In genomic region chr10:69980672-69981071, GRCh38 we compare ENCODE assay signal across 23 cellular contexts.
DNase-seq lines count a peak whose midpoint lies in the region; ATAC-seq, FAIRE-seq and TF ChIP-seq lines count a peak whose summit lies in the region.
"Had no signal": no experiment of that assay in that cellular context is flagged by ENCODE, and none has a peak within 500 bp of the region (broad histone marks: within the 10 kb centered on the region; RNA-seq: fewer than 3 reads in every experiment).

No MANE protein-coding gene starts in this region.

- H3K79me2 ChIP-seq in HepG2 (ENCODE audit: insufficient read depth, low read length) (no peaks in the 10 kb centered on the region), K562 (ENCODE audit: control insufficient read depth, insufficient read depth, low read length) (no peaks in the 10 kb centered on the region)

- H3K27ac ChIP-seq in HepG2 (ENCODE audit: extremely low read length, insufficient read depth, low read length) (no peak overlapping the region), right lobe of liver (no peak overlapping the region), K562 (ENCODE audit: extremely low read depth, low read depth, low read length) (no peak overlapping the region)
- H3K27ac ChIP-seq: 22Rv1; A549; BLaER1 treated with 17β-estradiol and CSF1 and Interleukin-3, amounts not matched to agents 10 nM and 100 nM; C4-2B had no signal

- H3K4me1 Mint-ChIP-seq in osteocyte (ENCODE audit: unreplicated experiment), result peaks cover 3% of the 10 kb centered on the region
- H3K4me1 Mint-ChIP-seq: B cell had no signal

- no peak for TF ChIP-seq POLR2A in HepG2 (IDR thresholded peaks at IDR 0.05; ENCODE audit: insufficient read depth in 1 of 2, low read depth in 2 of 2, low read length in 2 of 2)
- no peak for TF ChIP-seq POLR2A in right lobe of liver (IDR thresholded peaks at IDR 0.05)
- TF ChIP-seq POLR2A in K562 (conservative IDR thresholded peaks at IDR 0.05), result no peak

- H2AFZ ChIP-seq in HepG2 (ENCODE audit: low read length) (no peak overlapping the region), K562 (ENCODE audit: low read depth, low read length) (no peak overlapping the region)

- WGBS in HepG2 (ENCODE audit: low lambda C conversion rate), result 24% methylated on average over 2 of the region's 2 CpGs
- WGBS in right lobe of liver (ENCODE audit: insufficient coverage, low coverage, low lambda C conversion rate, missing lambda C conversion rate), result 74% methylated on average over 2 of the region's 2 CpGs
- WGBS in K562 (ENCODE audit: insufficient coverage, low coverage, missing lambda C conversion rate), result 0% methylated on average over 2 of the region's 2 CpGs

- TF ChIP-seq CTCF in HepG2 (CRISPR knock-in tag; IDR thresholded peaks at IDR 0.05), result no peak
- TF ChIP-seq CTCF in right lobe of liver (IDR thresholded peaks at IDR 0.05), result no peak
- no peak for TF ChIP-seq CTCF in K562 (IDR thresholded peaks at IDR 0.05 in 2 of 3, conservative IDR thresholded peaks at IDR 0.05 in 1 of 3; ENCODE audit: insufficient read depth in 2 of 3, low read depth in 1 of 3, low read length in 3 of 3)
- TF ChIP-seq CTCF in osteocyte (IDR thresholded peaks at IDR 0.05), result no peak

- POLR2A ChIA-PET in HepG2 (lab: Yijun Ruan, JAX), result no interaction called here
- POLR2A ChIA-PET in K562 (lab: Yijun Ruan, JAX), result interaction anchor here (0.6 to 0.9 kb wide), 2 partner anchors 17 to 204 kb away, joined by 3 read pairs; no protein-coding TSS in a partner anchor

- no peaks in the 10 kb centered on the region for H3K9me1 ChIP-seq in K562 (ENCODE audit: control insufficient read depth, insufficient read depth, low read length)

- H3K4me1 ChIP-seq in HepG2 (ENCODE audit: insufficient read depth, low read length), result peaks cover 7% of the 10 kb centered on the region
- no peaks in the 10 kb centered on the region for H3K4me1 ChIP-seq in right lobe of liver
- no peaks in the 10 kb centered on the region for H3K4me1 ChIP-seq in K562 (replicated peaks in 1 of 2; ENCODE audit: control insufficient read depth in 2 of 2, insufficient read depth in 2 of 2, low read length in 2 of 2)
- H3K4me1 ChIP-seq: A549, Caco-2 had no signal

- ATAC-seq in HepG2, result no peak
- ATAC-seq in right lobe of liver, result no peak
- ATAC-seq in K562, result no peak
- ATAC-seq in HG03039 (IDR thresholded peaks at IDR 0.05; ENCODE audit: unreplicated experiment), result no peak
- ATAC-seq: A549; CD8-positive, alpha-beta T cell had no signal

- CTCF ChIA-PET in HepG2 (lab: Yijun Ruan, JAX; ENCODE audit: low intra/inter-chr PET ratio, low total read pairs) (no interaction called here), K562 (lab: Yijun Ruan, JAX; ENCODE audit: low intra/inter-chr PET ratio) (no interaction called here)

- peaks cover 10% of the 10 kb centered on the region for H3K36me3 Mint-ChIP-seq in osteocyte (ENCODE audit: unreplicated experiment)

- H3K9ac ChIP-seq in HepG2 (ENCODE audit: insufficient read depth, low read depth, low read length) (no peak overlapping the region), K562 (ENCODE audit: insufficient read depth in 1 of 2, low read depth in 2 of 2, low read length in 2 of 2) (no peak overlapping the region)
- H3K9ac ChIP-seq: BLaER1 treated with 17β-estradiol and CSF1 and Interleukin-3, amounts not matched to agents 10 nM and 100 nM had no signal

- H4K20me1 ChIP-seq in HepG2 (ENCODE audit: insufficient read depth, low read length), result no peaks in the 10 kb centered on the region
- H4K20me1 ChIP-seq in K562 (replicated peaks; ENCODE audit: control insufficient read depth, insufficient read depth, low read length), result no peaks in the 10 kb centered on the region
- H4K20me1 ChIP-seq: BLaER1 treated with 17β-estradiol and CSF1 and Interleukin-3, amounts not matched to agents 10 nM and 100 nM had no signal

- H3K36me3 ChIP-seq in HepG2 (replicated peaks in 1 of 2; ENCODE audit: control insufficient read depth in 1 of 2, insufficient read depth in 2 of 2, low read length in 2 of 2) (no peaks in the 10 kb centered on the region), right lobe of liver (no peaks in the 10 kb centered on the region), K562 (ENCODE audit: control insufficient read depth, insufficient read depth, low read length) (no peaks in the 10 kb centered on the region)

- no TSS peak for BruUV-seq in HepG2 (replicated peaks; lab: Mats Ljungman, UMichigan)
- no TSS peak for BruUV-seq in K562 (replicated peaks; lab: Mats Ljungman, UMichigan)

- H3K9me3 ChIP-seq in HepG2 (ENCODE audit: low read length), result peaks cover 4% of the 10 kb centered on the region; the same call in 1 of the 2 replicates
- no peaks in the 10 kb centered on the region for H3K9me3 ChIP-seq in right lobe of liver
- peaks cover 2% of the 10 kb centered on the region; the same call in 1 of the 2 replicates for H3K9me3 ChIP-seq in K562 (replicated peaks; ENCODE audit: control insufficient read depth, insufficient read depth, low read depth, low read length)

- DNase-seq in HepG2 (ENCODE audit: low spot score) (no peak), right lobe of liver (no peak), K562 (ENCODE audit: extremely low read depth in 1 of 4, low spot score in 3 of 4) (no peak), frontal cortex (ENCODE audit: low spot score in 2 of 2) (no peak), NCI-H1048 (lab: John Stamatoyannopoulos, UW) (no peak), osteocyte (ENCODE audit: extremely low spot score, unreplicated experiment) (no peak)
- DNase-seq: AML-193; Caco-2; Calu3; CD4-positive, alpha-beta T cell; CD8-positive, alpha-beta T cell; DMS79 treated with DMSO at 0.1 percent for 48 hours; GF-D8 had no signal

- FAIRE-seq in HepG2 (lab: Jason Lieb, UNC) (no peak), K562 (lab: Jason Lieb, UNC) (peak; percentile 56), frontal cortex (lab: Jason Lieb, UNC) (peak; percentile 37)
- FAIRE-seq: A549, D721Med, G401.6, GM12891, GM19239 had no signal

- in situ Hi-C loops in HepG2 (cut with HindIII; ENCODE audit: extremely low pct_ligation_motif_present, low pct_unique_long_range_greater_than_20kb) (no loop called here), K562 (cut with MboI) (no loop called here)

- H3K27me3 ChIP-seq in HepG2 (ENCODE audit: control insufficient read depth in 1 of 2, insufficient read depth in 2 of 2, low read length in 2 of 2) (peaks cover 0 to 1% of the 10 kb centered on the region in 2 experiments; a peak in 1 of 5 replicates), right lobe of liver (no peaks in the 10 kb centered on the region), K562 (ENCODE audit: control insufficient read depth in 2 of 2, insufficient read depth in 2 of 2, low read length in 2 of 2) (no peaks in the 10 kb centered on the region)
- H3K27me3 ChIP-seq: BLaER1 treated with 17β-estradiol and CSF1 and Interleukin-3, amounts not matched to agents 10 nM and 100 nM had no signal

- no peak overlapping the region for H3K4me3 Mint-ChIP-seq in osteocyte (ENCODE audit: unreplicated experiment)
- H3K4me3 Mint-ChIP-seq: B cell; CD4-positive, alpha-beta T cell; CD8-positive, alpha-beta T cell had no signal

- H3K4me2 ChIP-seq in HepG2 (ENCODE audit: low read depth, low read length) (no peak overlapping the region), K562 (ENCODE audit: insufficient read depth, low read length) (no peak overlapping the region)
- H3K4me2 ChIP-seq: A549; BLaER1 treated with 17β-estradiol and CSF1 and Interleukin-3, amounts not matched to agents 10 nM and 100 nM had no signal

- TF ChIP-seq RAD21 in HepG2 (CRISPR knock-in tag; IDR thresholded peaks at IDR 0.05) (no peak), K562 (CRISPR knock-in tag; conservative IDR thresholded peaks at IDR 0.05 in 1 of 2, IDR thresholded peaks at IDR 0.05 in 1 of 2) (no peak)

- H3K27ac Mint-ChIP-seq in osteocyte (ENCODE audit: unreplicated experiment), result no peak overlapping the region
- H3K27ac Mint-ChIP-seq: B cell; CD4-positive, alpha-beta T cell; CD8-positive, alpha-beta T cell had no signal

- H3K27me3 Mint-ChIP-seq in osteocyte (ENCODE audit: unreplicated experiment), result peaks cover 63% of the 10 kb centered on the region

- H3K4me3 ChIP-seq in HepG2 (replicated peaks in 1 of 3; ENCODE audit: insufficient read depth in 1 of 3, low read depth in 2 of 3, low read length in 3 of 3), result no peak overlapping the region
- no peak overlapping the region for H3K4me3 ChIP-seq in right lobe of liver
- no peak overlapping the region for H3K4me3 ChIP-seq in K562
- H3K4me3 ChIP-seq: A549 had no signal

- H3K9me3 Mint-ChIP-seq in osteocyte (ENCODE audit: unreplicated experiment), result peaks cover 33% of the 10 kb centered on the region

- TF ChIP-seq EP300 in HepG2 (IDR thresholded peaks at IDR 0.05; ENCODE audit: low read depth in 2 of 2, low read length in 2 of 2) (no peak), HepG2 (CRISPR knock-in tag; IDR thresholded peaks at IDR 0.05; ENCODE audit: borderline replicate concordance) (no peak), K562 (IDR thresholded peaks at IDR 0.05; ENCODE audit: low read length) (no peak)

- intact Hi-C loops in HepG2 (cut with micrococcal nuclease; ENCODE audit: unreplicated experiment), result no loop called here
- intact Hi-C loops in right lobe of liver (cut with DNase I), result no loop called here
- intact Hi-C loops in K562 (cut with micrococcal nuclease), result no loop called here

TF ChIP-seq in HepG2, 621 proteins besides CTCF, POLR2A, EP300 and RAD21:
- peak; percentile 67; the same call in 1 of the 2 replicates for TF ChIP-seq ZNF160 (CRISPR knock-in tag; IDR thresholded peaks at IDR 0.05)
- TF ChIP-seq HDAC2 (CRISPR knock-in tag; IDR thresholded peaks at IDR 0.05), result no peak

TF ChIP-seq in K562, 482 proteins besides CTCF, POLR2A, EP300 and RAD21 (continues in another document):
- no peak for TF ChIP-seq ESRRB (CRISPR knock-in tag; IDR thresholded peaks at IDR 0.05; ENCODE audit: borderline replicate concordance)
- TF ChIP-seq TRIM28 (IDR thresholded peaks at IDR 0.05), result peak; percentile 92; the same call in 1 of the 2 replicates
- TF ChIP-seq ZBTB5 (IDR thresholded peaks at IDR 0.05), result 0 out of 2 replicates have a peak, but pooled peaks have one; percentile 22

Comparison
In these comparisons a context has a peak if more than half of its experiments do, and no peak if none do; other contexts are left out.
1. Of the 241 proteins assayed by ChIP-seq in both HepG2 and K562: peak only in HepG2: none; only in K562: NBN and ZNF280B; in both: none; in neither: 239.